ENCODE assay signal across 1 cellular context in genomic region chr13:29994911-29995601, GRCh38.
TF ChIP-seq lines count a peak whose summit lies in the region.

No MANE protein-coding gene starts in this region.

TF ChIP-seq in GM23338, 12 proteins besides CTCF, POLR2A, EP300 and RAD21 (continued from another document):
- TF ChIP-seq POLR2AphosphoS5 (IDR thresholded peaks at IDR 0.05; ENCODE audit: low read depth) (no peak), ZNF462 (CRISPR knock-in tag; IDR thresholded peaks at IDR 0.05) (no peak), NANOG (IDR thresholded peaks at IDR 0.05; ENCODE audit: borderline replicate concordance) (no peak), EZH2phosphoT487 (IDR thresholded peaks at IDR 0.05; ENCODE audit: unreplicated experiment) (no peak), STAT1 (IDR thresholded peaks at IDR 0.05; ENCODE audit: unreplicated experiment) (no peak)
